18 cellular contexts compared by ENCODE assay signal in genomic region chr5:169099801-169100734, GRCh38.
DNase-seq lines count a peak whose midpoint lies in the region; ATAC-seq and TF ChIP-seq lines count a peak whose summit lies in the region.
"Had no signal": no experiment of that assay in that cellular context is flagged by ENCODE, and none has a peak within 500 bp of the region (broad histone marks: within the 10 kb centered on the region; RNA-seq: fewer than 3 reads in every experiment).

No MANE protein-coding gene starts in this region.

- CTCF ChIA-PET in Panc1 (lab: Charles Lee) = no interaction called here

- in situ Hi-C loops in Caki2 (cut with HindIII; ENCODE audit: low pct_unique_long_range_greater_than_20kb, low sequenced_read_pairs) (no loop called here), Panc1 (cut with HindIII; ENCODE audit: low pct_unique_long_range_greater_than_20kb, low sequenced_read_pairs) (no loop called here), gastrocnemius medialis (cut with MboI; ENCODE audit: low sequenced_read_pairs in 4 of 4) (no loop called here)

- H3K27ac ChIP-seq in Panc1 (ENCODE audit: low read length) (no peak overlapping the region), esophagus muscularis mucosa (replicated peaks in 1 of 4) (peak overlapping the region in 3 of 4 donors; percentile 21 to 54 (median 25)), gastrocnemius medialis (peak overlapping the region in 3 of 4 donors; percentile 29 to 64 (median 58))
- H3K27ac ChIP-seq: ovary, PC-9, VCaP had no signal

- ATAC-seq in Panc1 (0 out of 2 replicates have a peak, but pooled peaks have one; percentile 26), gastrocnemius medialis (peak; percentile 83 to 86), HG02970 (IDR thresholded peaks at IDR 0.05; ENCODE audit: low FRiP score, unreplicated experiment) (no peak)
- ATAC-seq: activated CD8-positive, alpha-beta T cell treated with anti-CD3 and anti-CD28 coated beads for 36 hours; stimulated activated naive CD8-positive, alpha-beta T cell treated with anti-CD3 and anti-CD28 coated beads, Interleukin-15, Interleukin-2, amounts not matched to agents 100 U/mL and 50 U/mL, for 24 hours had no signal

- TF ChIP-seq EP300 in esophagus muscularis mucosa (IDR thresholded peaks at IDR 0.05) = no peak

- no peaks in the 10 kb centered on the region for H3K9me3 ChIP-seq in Panc1 (ENCODE audit: control insufficient read depth, insufficient read depth, low read depth, low read length)
- H3K9me3 ChIP-seq in esophagus muscularis mucosa = no peaks in the 10 kb centered on the region
- H3K9me3 ChIP-seq in gastrocnemius medialis = no peaks in the 10 kb centered on the region
- H3K9me3 ChIP-seq: ovary had no signal

- no peak overlapping the region for H3K4me3 ChIP-seq in Panc1 (ENCODE audit: low read depth in 2 of 2, low read length in 2 of 2)
- no peak overlapping the region for H3K4me3 ChIP-seq in esophagus muscularis mucosa
- no peak overlapping the region for H3K4me3 ChIP-seq in gastrocnemius medialis
- H3K4me3 ChIP-seq: ovary, PC-9 had no signal

- TF ChIP-seq CTCF in Panc1 (IDR thresholded peaks at IDR 0.05) (no peak), esophagus muscularis mucosa (IDR thresholded peaks at IDR 0.05) (no peak), gastrocnemius medialis (IDR thresholded peaks at IDR 0.05 in 4 of 5, conservative IDR thresholded peaks at IDR 0.05 in 1 of 5) (no peak)

- POLR2A ChIA-PET in Panc1 (lab: Charles Lee) = no interaction called here

- H3K27me3 ChIP-seq in Panc1 (ENCODE audit: control insufficient read depth, insufficient read depth, low read length) (no peaks in the 10 kb centered on the region), esophagus muscularis mucosa (no peaks in the 10 kb centered on the region), gastrocnemius medialis (no peaks in the 10 kb centered on the region)
- H3K27me3 ChIP-seq: ovary had no signal

- TF ChIP-seq POLR2A in esophagus muscularis mucosa (IDR thresholded peaks at IDR 0.05; ENCODE audit: low read depth) (no peak), gastrocnemius medialis (IDR thresholded peaks at IDR 0.05) (no peak)

- H3K36me3 ChIP-seq in Panc1 (ENCODE audit: control insufficient read depth, insufficient read depth, low read length) (no peaks in the 10 kb centered on the region), esophagus muscularis mucosa (no peaks in the 10 kb centered on the region), gastrocnemius medialis (no peaks in the 10 kb centered on the region)
- H3K36me3 ChIP-seq: ovary had no signal

- no peaks in the 10 kb centered on the region for H3K4me1 ChIP-seq in Panc1 (ENCODE audit: control insufficient read depth, insufficient read depth, low read length)
- peaks cover 7 to 40% (median 37%) of the 10 kb centered on the region in 4 donors for H3K4me1 ChIP-seq in esophagus muscularis mucosa
- no peaks in the 10 kb centered on the region for H3K4me1 ChIP-seq in gastrocnemius medialis

- 79% methylated on average over 9 of the region's 10 CpGs for WGBS in esophagus muscularis mucosa

- BruUV-seq in Panc1 (replicated peaks; lab: Mats Ljungman, UMichigan) = no TSS peak

- intact Hi-C loops in Panc1 (cut with micrococcal nuclease; ENCODE audit: unreplicated experiment) (no loop called here), esophagus muscularis mucosa (cut with DNase I) (no loop called here), gastrocnemius medialis (cut with DNase I; ENCODE audit: low total_unique reads) (no loop called here)

- DNase-seq in Caki2 (ENCODE audit: low read depth) (peak; percentile 36), Panc1 (ENCODE audit: low read depth, low spot score) (no peak), esophagus muscularis mucosa (ENCODE audit: extremely low spot score) (no peak), gastrocnemius medialis (peak; percentile 26 to 58), DMS79 treated with DMSO at 0.1 percent for 48 hours (lab: John Stamatoyannopoulos, UW) (no peak), NCI-H510A treated with DMSO at 0.1 percent for 48 hours (lab: John Stamatoyannopoulos, UW) (no peak), kidney glomerular epithelial cell (lab: John Stamatoyannopoulos, UW) (no peak)
- DNase-seq: activated CD8-positive, alpha-beta T cell treated with anti-CD3 and anti-CD28 coated beads for 36 hours; amygdala; cortex of kidney; DMS 273 treated with DMSO at 0.1 percent for 48 hours; NCI-H2029; NCI-H526 treated with DMSO at 0.1 percent for 48 hours; ovary; PC-9; stimulated activated naive CD8-positive, alpha-beta T cell treated with anti-CD3 and anti-CD28 coated beads, Interleukin-15, Interleukin-2, amounts not matched to agents 100 U/mL and 50 U/mL, for 24 hours had no signal

Comparison
In these comparisons a context has a peak if more than half of its experiments do, and no peak if none do; other contexts are left out.
1. DNase-seq: peak in Caki2 (single experiment) and gastrocnemius medialis (2 of 2); none in Panc1 (single experiment), esophagus muscularis mucosa (single experiment), DMS79 treated with DMSO at 0.1 percent for 48 hours (single experiment), NCI-H510A treated with DMSO at 0.1 percent for 48 hours (single experiment) and kidney glomerular epithelial cell (single experiment).